ENCODE assay signal across 8 cellular contexts in the genomic region with DNA sequence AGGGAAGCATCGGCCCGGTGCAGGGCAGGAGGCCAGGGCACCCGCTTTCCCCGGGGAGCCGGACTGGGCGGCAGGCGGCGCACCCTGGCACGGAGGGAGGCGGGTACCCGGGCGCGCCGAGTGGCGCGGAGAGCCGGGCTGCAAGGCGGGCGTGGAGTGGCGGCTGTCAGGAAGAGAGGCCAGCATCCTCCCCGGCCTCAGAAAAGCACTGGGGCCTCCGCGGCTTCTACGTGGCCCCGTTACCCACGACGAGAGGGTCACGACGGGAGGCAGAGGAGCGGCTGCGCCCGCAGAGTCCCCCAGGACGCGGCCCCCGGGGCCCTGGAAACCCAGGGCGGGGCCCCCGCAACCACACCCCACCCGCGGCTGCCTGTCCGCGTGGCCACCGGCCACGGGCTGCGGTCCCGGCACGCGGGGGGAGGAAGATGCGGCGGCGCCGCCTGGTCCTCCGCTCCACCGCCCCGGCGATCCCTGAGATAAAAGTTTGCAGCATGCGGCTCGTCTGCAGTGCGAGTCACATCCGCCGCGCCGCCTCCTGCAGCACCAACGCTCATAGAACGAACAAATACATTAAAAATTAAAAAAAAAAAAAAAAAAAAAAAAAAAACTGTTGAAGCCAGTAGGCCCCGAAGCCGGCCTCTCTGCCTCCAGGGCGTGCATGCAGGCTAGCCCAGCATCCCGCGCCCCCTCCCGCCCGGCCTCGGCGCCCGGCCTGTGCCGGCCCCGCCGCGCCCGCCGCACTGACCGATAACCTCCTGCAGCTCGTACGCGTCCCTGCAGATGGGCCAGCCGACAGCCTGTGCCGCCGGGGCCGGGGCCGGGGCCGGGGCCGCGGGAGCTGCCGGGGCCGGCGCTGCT. TPM values are rescaled to one million over a fixed set of nuclear protein-coding genes. Genes with fewer than 3 reads are reported as not detected.
DNase-seq lines count a peak whose midpoint lies in the region; ATAC-seq, FAIRE-seq and TF ChIP-seq lines count a peak whose summit lies in the region.

No MANE protein-coding gene starts in this region.

- H3K4me3 Mint-ChIP-seq in CD4-positive, CD25-positive, alpha-beta regulatory T cell = peak overlapping the region; percentile 93 to 98 (median 96)

- H3K27ac Mint-ChIP-seq in CD4-positive, CD25-positive, alpha-beta regulatory T cell = peak overlapping the region; percentile 85 to 97 (median 96)

- peaks cover 4% of the 10 kb centered on the region for H3K27me3 Mint-ChIP-seq in CD4-positive, CD25-positive, alpha-beta regulatory T cell

- peaks cover 1% of the 10 kb centered on the region for H3K79me1 ChIP-seq in neuronal stem cell (ENCODE audit: low read depth, low read length)

- H3K4me1 Mint-ChIP-seq in CD4-positive, CD25-positive, alpha-beta regulatory T cell = peaks cover 29 to 47% (median 39%) of the 10 kb centered on the region in 4 donors

- no peaks in the 10 kb centered on the region for H3K9me3 Mint-ChIP-seq in CD4-positive, CD25-positive, alpha-beta regulatory T cell

- POLR2A ChIA-PET in RWPE1 (lab: Yijun Ruan, JAX; ENCODE audit: low non-redundant PET) = no interaction called here

- H3K36me3 ChIP-seq in CD4-positive, CD25-positive, alpha-beta regulatory T cell (ENCODE audit: control insufficient read depth, insufficient read depth, low read length) = no peaks in the 10 kb centered on the region
- peaks cover 0 to 14% of the 10 kb centered on the region in 2 donors for H3K36me3 ChIP-seq in neuronal stem cell (replicated peaks in 1 of 2; ENCODE audit: control insufficient read depth in 2 of 2, insufficient read depth in 2 of 2, low read length in 2 of 2)
- no peaks in the 10 kb centered on the region for H3K36me3 ChIP-seq in subcutaneous abdominal adipose tissue (ENCODE audit: control insufficient read depth in 5 of 5, insufficient read depth in 5 of 5, low read length in 5 of 5)

- peak overlapping the region; percentile 82 for H3K4me2 ChIP-seq in neuronal stem cell (ENCODE audit: insufficient read depth, low read length, poor library complexity, severe bottlenecking)

- CTCF ChIA-PET in RWPE1 (lab: Yijun Ruan, JAX) = interaction anchor here (0.7 to 1.4 kb wide), 4 partner anchors 89 to 659 kb away, joined by 3 to 5 read pairs (median 4); no protein-coding TSS in a partner anchor

- FAIRE-seq in frontal cortex (lab: Jason Lieb, UNC) = no peak

- H3K23ac ChIP-seq in neuronal stem cell (ENCODE audit: low read depth, low read length, poor library complexity) = peak overlapping the region; percentile 27

- H2AFZ ChIP-seq in neuronal stem cell (ENCODE audit: low read length) = peak overlapping the region; percentile 93

- DNase-seq in CD4-positive, CD25-positive, alpha-beta regulatory T cell = peak; percentile 81 to 87 (median 87)
- peak; percentile 52 for DNase-seq in RWPE1 (ENCODE audit: low spot score)
- DNase-seq in activated gamma-delta T cell treated with anti-CD3 and anti-CD28 coated beads, Interleukin-2, amount 50 U/mL, for 16 hours (ENCODE audit: low read depth) = peak; percentile 62
- DNase-seq in frontal cortex (ENCODE audit: low spot score in 2 of 2) = peak; percentile 53 to 74
- peak; percentile 35 for DNase-seq in neuronal stem cell (ENCODE audit: low spot score)

- peaks cover 52% of the 10 kb centered on the region for H3K4me1 ChIP-seq in CD4-positive, CD25-positive, alpha-beta regulatory T cell (ENCODE audit: control insufficient read depth, insufficient read depth, low read length, poor library complexity, severe bottlenecking)
- H3K4me1 ChIP-seq in neuronal stem cell (ENCODE audit: control insufficient read depth in 2 of 2, insufficient read depth in 1 of 2, low read depth in 1 of 2, low read length in 2 of 2) (peaks cover 3 to 11% of the 10 kb centered on the region in 2 donors), subcutaneous abdominal adipose tissue (ENCODE audit: control insufficient read depth in 5 of 5, insufficient read depth in 5 of 5, low read length in 5 of 5) (peaks cover 0 to 25% (median 15%) of the 10 kb centered on the region in 5 donors)

- H3K4me3 ChIP-seq in CD4-positive, CD25-positive, alpha-beta regulatory T cell (ENCODE audit: low read depth, low read length) = peak overlapping the region; percentile 83
- H3K4me3 ChIP-seq in neuronal stem cell (ENCODE audit: low read length in 2 of 2) (peak overlapping the region; percentile 75 to 84), subcutaneous abdominal adipose tissue (ENCODE audit: low read depth in 1 of 5, low read length in 5 of 5) (peak overlapping the region; percentile 59 to 76 (median 65))

- H4K8ac ChIP-seq in neuronal stem cell (ENCODE audit: low read depth, low read length) = no peak overlapping the region

- peak; percentile 73 to 76 for ATAC-seq in CD4-positive, CD25-positive, alpha-beta regulatory T cell (ENCODE audit: low read depth in 2 of 2)
- ATAC-seq in GM19351 (IDR thresholded peaks at IDR 0.05; ENCODE audit: unreplicated experiment) (peak; percentile 52), HG03460 (IDR thresholded peaks at IDR 0.05; ENCODE audit: unreplicated experiment) (peak; percentile 53)

- WGBS in neuronal stem cell (ENCODE audit: extremely low coverage in 2 of 2, insufficient read length in 2 of 2, insufficient replicate concordance in 1 of 2), 2 donors = no CpG with 5 or more reads among the region's 95 CpGs

- H2AK5ac ChIP-seq in neuronal stem cell (ENCODE audit: low read depth, low read length) = no peak overlapping the region

- no peak overlapping the region for H4K91ac ChIP-seq in neuronal stem cell (ENCODE audit: low read depth, low read length, poor library complexity)

- peak overlapping the region; percentile 83 for H3K27ac ChIP-seq in CD4-positive, CD25-positive, alpha-beta regulatory T cell (ENCODE audit: insufficient read depth, low read length, poor library complexity, severe bottlenecking)
- H3K27ac ChIP-seq in RWPE1 (peak overlapping the region; percentile 88), neuronal stem cell (replicated peaks; ENCODE audit: low read length) (peak overlapping the region; percentile 54), subcutaneous abdominal adipose tissue (ENCODE audit: low read depth, low read length) (peak overlapping the region; percentile 49)

- H3K9ac ChIP-seq in neuronal stem cell (ENCODE audit: low read depth, low read length, poor library complexity) (peak overlapping the region; percentile 79), subcutaneous abdominal adipose tissue (ENCODE audit: low read length in 5 of 5) (peak overlapping the region in 4 of 5 donors; percentile 46 to 73 (median 56))

- TF ChIP-seq CTCF in RWPE1 (conservative IDR thresholded peaks at IDR 0.05; ENCODE audit: low read depth) = peak; percentile 35

- no peaks in the 10 kb centered on the region for H3K9me3 ChIP-seq in CD4-positive, CD25-positive, alpha-beta regulatory T cell (ENCODE audit: control insufficient read depth in 2 of 2, low read length in 2 of 2)
- peaks cover 0 to 4% of the 10 kb centered on the region in 2 donors for H3K9me3 ChIP-seq in neuronal stem cell (replicated peaks in 1 of 2; ENCODE audit: control insufficient read depth in 2 of 2, insufficient read depth in 1 of 2, low read depth in 1 of 2, low read length in 2 of 2)
- no peaks in the 10 kb centered on the region for H3K9me3 ChIP-seq in subcutaneous abdominal adipose tissue (ENCODE audit: control insufficient read depth in 5 of 5, low read length in 5 of 5)

- H2BK12ac ChIP-seq in neuronal stem cell (ENCODE audit: low read length) = no peak overlapping the region

- no peak overlapping the region for H3K4ac ChIP-seq in neuronal stem cell (ENCODE audit: low read length)

- no peaks in the 10 kb centered on the region for H3K36me3 Mint-ChIP-seq in CD4-positive, CD25-positive, alpha-beta regulatory T cell

- no peak overlapping the region for H2BK5ac ChIP-seq in neuronal stem cell (ENCODE audit: low read length)

- H2BK15ac ChIP-seq in neuronal stem cell (ENCODE audit: low read length) = peak overlapping the region; percentile 46

- H3K18ac ChIP-seq in neuronal stem cell (ENCODE audit: low read length) = peak overlapping the region; percentile 91

- no peak overlapping the region for H2BK120ac ChIP-seq in neuronal stem cell (ENCODE audit: low read depth, low read length)

- no peak overlapping the region for H3K14ac ChIP-seq in neuronal stem cell (ENCODE audit: low read length)

- no peaks in the 10 kb centered on the region for H3K27me3 ChIP-seq in CD4-positive, CD25-positive, alpha-beta regulatory T cell (ENCODE audit: control insufficient read depth, insufficient read depth, low read length)
- peaks cover 0 to 21% (median 0%) of the 10 kb centered on the region in 3 experiments for H3K27me3 ChIP-seq in neuronal stem cell (ENCODE audit: control insufficient read depth in 3 of 3, insufficient read depth in 3 of 3, low read depth in 1 of 3, low read length in 3 of 3)
- H3K27me3 ChIP-seq in subcutaneous abdominal adipose tissue (ENCODE audit: control insufficient read depth in 5 of 5, insufficient read depth in 4 of 5, low read length in 5 of 5) = no peaks in the 10 kb centered on the region

RNA-seq across cellular contexts. Expression of gene STK39, which starts 0.7 kb away (rescaled TPM):
- total RNA-seq in CD4-positive, CD25-positive, alpha-beta regulatory T cell = 27.2 TPM
- 10 to 100 TPM in 1 of 4 donors, 1 to 10 TPM in 3; 4.4 to 12.1 (median 7.0) TPM for polyA plus RNA-seq in CD4-positive, CD25-positive, alpha-beta regulatory T cell
- 46.1 TPM for total RNA-seq in frontal cortex
- polyA plus RNA-seq in neuronal stem cell (2013, experiment 1 of 2) = 13.6 TPM
- 13.1 TPM for polyA plus RNA-seq in neuronal stem cell (2013, experiment 2 of 2)

Comparison
In these comparisons a context has a peak if more than half of its experiments do, and no peak if none do; other contexts are left out.
1. Peak in every context shown above with its lines: DNase-seq, ATAC-seq, H3K4me3 ChIP-seq and H3K27ac ChIP-seq.
2. DNase-seq: peak in every context shown above with its lines; median percentile 87 in CD4-positive, CD25-positive, alpha-beta regulatory T cell; 64 in frontal cortex; 62 in activated gamma-delta T cell treated with anti-CD3 and anti-CD28 coated beads, Interleukin-2, amount 50 U/mL, for 16 hours; 52 in RWPE1; 35 in neuronal stem cell.